In the genomic region with DNA sequence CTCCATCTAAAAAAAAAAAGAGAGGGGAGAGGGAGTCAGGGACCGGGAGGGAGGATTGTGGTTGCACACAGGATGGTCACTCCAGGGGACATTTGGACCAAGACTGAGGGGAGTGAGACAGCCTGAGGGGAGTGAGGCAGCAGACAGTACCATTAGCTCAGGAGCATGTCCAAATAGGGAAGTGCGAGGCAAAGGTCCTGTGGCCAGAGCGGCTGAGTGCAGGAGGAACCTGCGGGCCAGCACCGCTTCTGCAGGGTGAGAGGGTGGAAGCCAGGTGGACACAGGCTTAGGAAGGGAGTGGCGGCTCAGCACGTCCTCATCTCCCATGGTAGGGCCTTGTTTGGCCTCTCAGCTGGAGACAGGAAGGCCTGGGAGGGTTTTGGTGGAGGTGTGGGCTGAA, we compare ENCODE assay signal across 23 cellular contexts.
"Had no signal": no experiment of that assay in that cellular context is flagged by ENCODE, and none has a peak within 500 bp of the region (broad histone marks: within the 10 kb centered on the region; RNA-seq: fewer than 3 reads in every experiment).

No MANE protein-coding gene starts in this region.

- H3K27ac ChIP-seq: parathyroid adenoma had no signal

- H3K4me3 Mint-ChIP-seq: activated naive CD4-positive, alpha-beta T cell treated with anti-CD3 and anti-CD28 coated beads for 36 hours; activated naive CD8-positive, alpha-beta T cell treated with anti-CD3 and anti-CD28 coated beads, Interleukin-2, amount 10 ng/mL, durations not matched to agents 7 days and 5 days; activated T-cell treated with anti-CD3 and anti-CD28 coated beads, Interleukin-2, amount 50 U/mL, for 4 hours; nephron had no signal

- H3K9ac ChIP-seq: parathyroid adenoma had no signal

- H3K4me3 ChIP-seq: tibial nerve had no signal

- ATAC-seq: activated T-cell treated with anti-CD3 and anti-CD28 coated beads, Interleukin-2, amount 50 U/mL, for 4 hours; left lobe of liver; right cardiac atrium; stimulated activated naive CD8-positive, alpha-beta T cell treated with anti-CD3 and anti-CD28 coated beads, Interleukin-15, Interleukin-2, amounts not matched to agents 100 U/mL and 50 U/mL, for 24 hours had no signal

- H2AFZ ChIP-seq: parathyroid adenoma had no signal

- H3K27me3 ChIP-seq: tibial nerve had no signal

- H3K4me1 ChIP-seq: parathyroid adenoma had no signal

- H3K27ac Mint-ChIP-seq: nephron had no signal

- FAIRE-seq: bronchial epithelial cell, urothelium cell line had no signal

- H3K9me3 Mint-ChIP-seq: activated naive CD4-positive, alpha-beta T cell treated with anti-CD3 and anti-CD28 coated beads for 36 hours; activated naive CD8-positive, alpha-beta T cell treated with anti-CD3 and anti-CD28 coated beads, Interleukin-2, amount 10 ng/mL, durations not matched to agents 7 days and 5 days; activated T-cell treated with anti-CD3 and anti-CD28 coated beads, Interleukin-2, amount 50 U/mL, for 4 hours; nephron had no signal

- DNase-seq: activated CD4-positive, alpha-beta T cell treated with anti-CD3 and anti-CD28 coated beads for 1 hour; activated CD4-positive, alpha-beta T cell treated with anti-CD3 and anti-CD28 coated beads, Interleukin-2, amount 50 U/mL, for 4 hours; activated CD8-positive, alpha-beta memory T cell treated with anti-CD3 and anti-CD28 coated beads for 24 hours; activated CD8-positive, alpha-beta memory T cell treated with anti-CD3 and anti-CD28 coated beads, Interleukin-2, amount 50 U/mL, for 48 hours; activated naive CD4-positive, alpha-beta T cell treated with anti-CD3 and anti-CD28 coated beads for 36 hours; activated naive CD8-positive, alpha-beta T cell treated with anti-CD3 and anti-CD28 coated beads, Interleukin-2, amount 10 ng/mL, durations not matched to agents 7 days and 5 days; activated T-cell treated with anti-CD3 and anti-CD28 coated beads, Interleukin-2, amount 50 U/mL, for 4 hours; amniotic stem cell; effector CD4-positive, alpha-beta T cell; erythroblast; foreskin fibroblast; right cardiac atrium; stimulated activated CD4-positive, alpha-beta T cell treated with anti-CD3 and anti-CD28 coated beads, Interleukin-12 subunit alpha, Interleukin-12 subunit beta, amount 100 ng/mL, for 4 hours; stimulated activated CD4-positive, alpha-beta T cell treated with anti-CD3 and anti-CD28 coated beads, Interleukin-4, amount 100 ng/mL, for 4 hours; stimulated activated naive CD8-positive, alpha-beta T cell treated with anti-CD3 and anti-CD28 coated beads, Interleukin-15, Interleukin-2, amounts not matched to agents 100 U/mL and 50 U/mL, for 24 hours; T-helper 1 cell; T-helper 9 cell had no signal

- H3K9me3 ChIP-seq: tibial nerve had no signal

- H3K27me3 Mint-ChIP-seq: activated naive CD8-positive, alpha-beta T cell treated with anti-CD3 and anti-CD28 coated beads, Interleukin-2, amount 10 ng/mL, durations not matched to agents 7 days and 5 days had no signal
